ENCODE assay signal across 8 cellular contexts in genomic region chr10:35218339-35218955, GRCh38.
DNase-seq lines count a peak whose midpoint lies in the region; ATAC-seq, FAIRE-seq and TF ChIP-seq lines count a peak whose summit lies in the region.

No MANE protein-coding gene starts in this region.

- H3K4me3 Mint-ChIP-seq in activated CD4-positive, alpha-beta memory T cell treated with anti-CD3 and anti-CD28 coated beads, Interleukin-2, amount 10 ng/mL, durations not matched to agents 7 days and 5 days = peak overlapping the region; percentile 51

- peak overlapping the region; percentile 76 for H3K27ac Mint-ChIP-seq in activated CD4-positive, alpha-beta memory T cell treated with anti-CD3 and anti-CD28 coated beads, Interleukin-2, amount 10 ng/mL, durations not matched to agents 7 days and 5 days

- peak; percentile 86 for FAIRE-seq in GM19239 (lab: Jason Lieb, UNC)

- H3K36me3 ChIP-seq in BE2C (no peaks in the 10 kb centered on the region), mesenchymal stem cell (ENCODE audit: control insufficient read depth in 1 of 2, insufficient read depth in 2 of 2, low read depth in 1 of 2, low read length in 2 of 2) (no peaks in the 10 kb centered on the region)

- H4K8ac ChIP-seq in mesenchymal stem cell (ENCODE audit: low read length) = peak overlapping the region; percentile 45

- H3K18ac ChIP-seq in mesenchymal stem cell (ENCODE audit: low read depth in 1 of 2, low read length in 2 of 2) = no peak overlapping the region

- H2AFZ ChIP-seq in mesenchymal stem cell (ENCODE audit: low read depth, low read length) = peak overlapping the region; percentile 66

- H3K27ac ChIP-seq in mesenchymal stem cell (ENCODE audit: low read length, poor library complexity, severe bottlenecking) = no peak overlapping the region

- DNase-seq in BE2C (peak; percentile 81), GM19239 (ENCODE audit: insufficient read length, low spot score) (peak; percentile 50), NCI-H774 (lab: John Stamatoyannopoulos, UW) (peak; percentile 71), ecto neural progenitor cell (ENCODE audit: low spot score) (peak; percentile 79), mesenchymal stem cell (peak; percentile 89)
- DNase-seq in activated CD4-positive, alpha-beta memory T cell treated with anti-CD3 and anti-CD28 coated beads, Interleukin-2, amount 10 ng/mL, durations not matched to agents 7 days and 5 days = peak; percentile 88
- DNase-seq in stimulated activated CD8-positive, alpha-beta memory T cell treated with anti-CD3 and anti-CD28 coated beads, Interleukin-15, amount 100 ng/mL, for 4 hours (ENCODE audit: low read depth in 2 of 2) = peak; percentile 44 to 68

- ATAC-seq in HG03520 (IDR thresholded peaks at IDR 0.05; ENCODE audit: unreplicated experiment) = peak; percentile 62

- peak overlapping the region; percentile 8 for H3K4me2 ChIP-seq in mesenchymal stem cell (ENCODE audit: low read length, poor library complexity, severe bottlenecking)

- no peaks in the 10 kb centered on the region for H3K79me1 ChIP-seq in mesenchymal stem cell (replicated peaks; ENCODE audit: low read length, poor library complexity, severe bottlenecking)

- H3K9me3 ChIP-seq in BE2C (no peaks in the 10 kb centered on the region), mesenchymal stem cell (ENCODE audit: control insufficient read depth, low read length) (no peaks in the 10 kb centered on the region)

- no peaks in the 10 kb centered on the region for H3K27me3 ChIP-seq in BE2C
- no peaks in the 10 kb centered on the region for H3K27me3 ChIP-seq in mesenchymal stem cell (ENCODE audit: control insufficient read depth in 1 of 2, insufficient read depth in 1 of 2, low read length in 2 of 2)

- no peak overlapping the region for H2AK5ac ChIP-seq in mesenchymal stem cell (ENCODE audit: low read length, severe bottlenecking)

- CTCF ChIA-PET in activated CD4-positive, alpha-beta memory T cell treated with anti-CD3 and anti-CD28 coated beads, Interleukin-2, amount 10 ng/mL, durations not matched to agents 7 days and 5 days (lab: Charles Lee) = interaction anchor here (0.7 to 8.1 kb wide), 12 partner anchors 9 to 95 kb away, joined by 3 to 216 read pairs (median 9); partner anchors contain the start of gene CREM

- H3K23ac ChIP-seq in mesenchymal stem cell (ENCODE audit: low read length in 2 of 2) = no peak overlapping the region

- H4K91ac ChIP-seq in mesenchymal stem cell (ENCODE audit: low read length) = no peak overlapping the region

- H3K4me3 ChIP-seq in BE2C (ENCODE audit: low read depth, low read length) (peak overlapping the region; percentile 27), mesenchymal stem cell (ENCODE audit: insufficient read depth in 1 of 2, low read depth in 1 of 2, low read length in 2 of 2) (no peak overlapping the region)

- H3K9me3 Mint-ChIP-seq in activated CD4-positive, alpha-beta memory T cell treated with anti-CD3 and anti-CD28 coated beads, Interleukin-2, amount 10 ng/mL, durations not matched to agents 7 days and 5 days = no peaks in the 10 kb centered on the region

- H3K27me3 Mint-ChIP-seq in activated CD4-positive, alpha-beta memory T cell treated with anti-CD3 and anti-CD28 coated beads, Interleukin-2, amount 10 ng/mL, durations not matched to agents 7 days and 5 days = no peaks in the 10 kb centered on the region

- H2BK15ac ChIP-seq in mesenchymal stem cell (ENCODE audit: low read depth, poor library complexity, severe bottlenecking) = peak overlapping the region; percentile 44

- POLR2A ChIA-PET in activated CD4-positive, alpha-beta memory T cell treated with anti-CD3 and anti-CD28 coated beads, Interleukin-2, amount 10 ng/mL, durations not matched to agents 7 days and 5 days (lab: Charles Lee) = interaction anchor here (0.7 to 9.8 kb wide), 9 partner anchors 9 to 139 kb away, joined by 3 to 176 read pairs (median 10); partner anchors contain the start of gene CREM

- H3K14ac ChIP-seq in mesenchymal stem cell (ENCODE audit: low read length in 2 of 2) = no peak overlapping the region

- no peak overlapping the region for H3K4ac ChIP-seq in mesenchymal stem cell (ENCODE audit: low read depth in 1 of 2, low read length in 2 of 2)

- no peak overlapping the region for H2BK12ac ChIP-seq in mesenchymal stem cell (ENCODE audit: low read length in 2 of 2)

- H3K36me3 Mint-ChIP-seq in activated CD4-positive, alpha-beta memory T cell treated with anti-CD3 and anti-CD28 coated beads, Interleukin-2, amount 10 ng/mL, durations not matched to agents 7 days and 5 days (ENCODE audit: low read depth) = peaks cover 4% of the 10 kb centered on the region

- H3K4me1 ChIP-seq in BE2C (no peaks in the 10 kb centered on the region), mesenchymal stem cell (ENCODE audit: control insufficient read depth, insufficient read depth, low read depth, low read length) (peaks cover 6% of the 10 kb centered on the region)

- 37% methylated on average over 6 of the region's 7 CpGs for WGBS in mesenchymal stem cell

- no peak overlapping the region for H2BK5ac ChIP-seq in mesenchymal stem cell (ENCODE audit: low read depth, low read length, poor library complexity, severe bottlenecking)

- peaks cover 55% of the 10 kb centered on the region for H3K4me1 Mint-ChIP-seq in activated CD4-positive, alpha-beta memory T cell treated with anti-CD3 and anti-CD28 coated beads, Interleukin-2, amount 10 ng/mL, durations not matched to agents 7 days and 5 days

- H3K9ac ChIP-seq in mesenchymal stem cell (ENCODE audit: low read length) = peak overlapping the region; percentile 81

- peak; percentile 81 for TF ChIP-seq CTCF in BE2C (IDR thresholded peaks at IDR 0.05; ENCODE audit: low read depth, low read length)

- H2BK120ac ChIP-seq in mesenchymal stem cell (ENCODE audit: low read depth, low read length) = no peak overlapping the region
